Comparison of ENCODE assay signal across 1 cellular context in the genomic region with DNA sequence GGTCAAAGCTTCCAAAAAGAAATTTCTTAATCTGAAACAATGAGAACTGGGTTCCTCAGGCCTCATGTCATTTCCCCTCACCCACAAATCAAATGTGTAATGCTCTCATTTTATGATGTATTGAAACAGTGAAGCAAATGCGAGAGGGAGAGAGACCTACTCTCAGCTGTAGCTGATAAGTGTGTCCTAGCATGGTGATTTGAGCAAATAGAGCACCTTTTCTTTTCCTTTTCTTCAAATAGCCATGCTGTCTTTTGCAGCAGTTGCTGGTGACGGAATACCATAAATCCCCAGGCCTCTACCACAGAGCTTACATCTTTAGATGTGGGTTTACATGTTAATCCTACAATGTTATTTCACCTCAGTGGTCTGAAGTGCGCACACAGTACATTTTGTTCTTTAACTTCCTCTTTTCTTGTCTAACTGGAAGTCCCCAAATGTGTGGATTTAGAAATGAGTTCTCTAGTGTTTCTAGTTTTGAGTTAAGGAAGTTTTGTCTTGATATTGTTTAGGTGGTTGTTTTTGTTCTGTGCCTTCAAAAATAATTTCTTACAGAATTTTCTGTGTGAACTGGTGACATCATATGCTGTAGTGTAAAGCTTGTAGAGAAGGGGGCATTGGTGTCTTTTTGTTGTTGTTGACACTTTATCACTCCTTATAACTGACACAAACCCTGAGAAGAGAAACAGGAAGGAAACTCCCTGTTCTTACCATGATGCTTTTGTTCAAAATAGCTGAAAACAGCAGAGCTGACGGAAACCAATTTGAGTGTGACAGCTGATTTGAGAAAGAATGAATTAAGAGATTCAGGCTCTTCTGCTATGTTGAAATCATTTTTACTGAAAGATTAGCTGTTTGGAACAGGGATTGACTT.
TF ChIP-seq lines count a peak whose summit lies in the region.

No MANE protein-coding gene starts in this region.

TF ChIP-seq in K562, 482 proteins besides CTCF, POLR2A, EP300 and RAD21 (continued from another document and continues in another):
- TF ChIP-seq RFX1 (IDR thresholded peaks at IDR 0.05) = no peak
- no peak for TF ChIP-seq CBX1 (IDR thresholded peaks at IDR 0.05; ENCODE audit: low read depth)
- TF ChIP-seq DPF2 (IDR thresholded peaks at IDR 0.05) = peak; percentile 78
- no peak for TF ChIP-seq KDM1A (IDR thresholded peaks at IDR 0.05)
- TF ChIP-seq XRCC5 (IDR thresholded peaks at IDR 0.05; ENCODE audit: low read depth, low read length) = no peak
- TF ChIP-seq, protein P1, sequence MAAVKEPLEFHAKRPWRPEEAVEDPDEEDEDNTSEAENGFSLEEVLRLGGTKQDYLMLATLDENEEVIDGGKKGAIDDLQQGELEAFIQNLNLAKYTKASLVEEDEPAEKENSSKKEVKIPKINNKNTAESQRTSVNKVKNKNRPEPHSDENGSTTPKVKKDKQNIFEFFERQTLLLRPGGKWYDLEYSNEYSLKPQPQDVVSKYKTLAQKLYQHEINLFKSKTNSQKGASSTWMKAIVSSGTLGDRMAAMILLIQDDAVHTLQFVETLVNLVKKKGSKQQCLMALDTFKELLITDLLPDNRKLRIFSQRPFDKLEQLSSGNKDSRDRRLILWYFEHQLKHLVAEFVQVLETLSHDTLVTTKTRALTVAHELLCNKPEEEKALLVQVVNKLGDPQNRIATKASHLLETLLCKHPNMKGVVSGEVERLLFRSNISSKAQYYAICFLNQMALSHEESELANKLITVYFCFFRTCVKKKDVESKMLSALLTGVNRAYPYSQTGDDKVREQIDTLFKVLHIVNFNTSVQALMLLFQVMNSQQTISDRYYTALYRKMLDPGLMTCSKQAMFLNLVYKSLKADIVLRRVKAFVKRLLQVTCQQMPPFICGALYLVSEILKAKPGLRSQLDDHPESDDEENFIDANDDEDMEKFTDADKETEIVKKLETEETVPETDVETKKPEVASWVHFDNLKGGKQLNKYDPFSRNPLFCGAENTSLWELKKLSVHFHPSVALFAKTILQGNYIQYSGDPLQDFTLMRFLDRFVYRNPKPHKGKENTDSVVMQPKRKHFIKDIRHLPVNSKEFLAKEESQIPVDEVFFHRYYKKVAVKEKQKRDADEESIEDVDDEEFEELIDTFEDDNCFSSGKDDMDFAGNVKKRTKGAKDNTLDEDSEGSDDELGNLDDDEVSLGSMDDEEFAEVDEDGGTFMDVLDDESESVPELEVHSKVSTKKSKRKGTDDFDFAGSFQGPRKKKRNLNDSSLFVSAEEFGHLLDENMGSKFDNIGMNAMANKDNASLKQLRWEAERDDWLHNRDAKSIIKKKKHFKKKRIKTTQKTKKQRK (IDR thresholded peaks at IDR 0.05; ENCODE audit: borderline replicate concordance, low read depth, low read length) = no peak
- TF ChIP-seq YBX1 (IDR thresholded peaks at IDR 0.05) = no peak
- TF ChIP-seq, protein P2, sequence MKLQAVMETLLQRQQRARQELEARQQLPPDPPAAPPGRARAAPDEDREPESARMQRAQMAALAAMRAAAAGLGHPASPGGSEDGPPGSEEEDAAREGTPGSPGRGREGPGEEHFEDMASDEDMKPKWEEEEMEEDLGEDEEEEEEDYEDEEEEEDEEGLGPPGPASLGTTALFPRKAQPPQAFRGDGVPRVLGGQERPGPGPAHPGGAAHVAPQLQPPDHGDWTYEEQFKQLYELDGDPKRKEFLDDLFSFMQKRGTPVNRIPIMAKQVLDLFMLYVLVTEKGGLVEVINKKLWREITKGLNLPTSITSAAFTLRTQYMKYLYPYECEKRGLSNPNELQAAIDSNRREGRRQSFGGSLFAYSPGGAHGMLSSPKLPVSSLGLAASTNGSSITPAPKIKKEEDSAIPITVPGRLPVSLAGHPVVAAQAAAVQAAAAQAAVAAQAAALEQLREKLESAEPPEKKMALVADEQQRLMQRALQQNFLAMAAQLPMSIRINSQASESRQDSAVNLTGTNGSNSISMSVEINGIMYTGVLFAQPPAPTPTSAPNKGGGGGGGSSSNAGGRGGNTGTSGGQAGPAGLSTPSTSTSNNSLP (IDR thresholded peaks at IDR 0.05; ENCODE audit: borderline replicate concordance, low read depth, low read length) = no peak
- no peak for TF ChIP-seq PHF20 (IDR thresholded peaks at IDR 0.05; ENCODE audit: partially characterized antibody)
- TF ChIP-seq TBL1XR1 (IDR thresholded peaks at IDR 0.05; ENCODE audit: low read length in 2 of 2) = peak in 1 of 2 experiments; percentile 23; a peak in 2 of 4 replicates
- TF ChIP-seq, protein P3, sequence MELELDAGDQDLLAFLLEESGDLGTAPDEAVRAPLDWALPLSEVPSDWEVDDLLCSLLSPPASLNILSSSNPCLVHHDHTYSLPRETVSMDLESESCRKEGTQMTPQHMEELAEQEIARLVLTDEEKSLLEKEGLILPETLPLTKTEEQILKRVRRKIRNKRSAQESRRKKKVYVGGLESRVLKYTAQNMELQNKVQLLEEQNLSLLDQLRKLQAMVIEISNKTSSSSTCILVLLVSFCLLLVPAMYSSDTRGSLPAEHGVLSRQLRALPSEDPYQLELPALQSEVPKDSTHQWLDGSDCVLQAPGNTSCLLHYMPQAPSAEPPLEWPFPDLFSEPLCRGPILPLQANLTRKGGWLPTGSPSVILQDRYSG (tag; conservative IDR thresholded peaks at IDR 0.05; ENCODE audit: low read depth) = 0 out of 2 replicates have a peak, but pooled peaks have one; percentile 74
- TF ChIP-seq MAFG (tag; conservative IDR thresholded peaks at IDR 0.05) = no peak
- TF ChIP-seq MTA2 (IDR thresholded peaks at IDR 0.05; ENCODE audit: low read depth) = 0 out of 2 replicates have a peak, but pooled peaks have one; percentile 4
- TF ChIP-seq MCM5 (IDR thresholded peaks at IDR 0.05; ENCODE audit: low read depth) = no peak
- no peak for TF ChIP-seq SREBF1 (IDR thresholded peaks at IDR 0.05; ENCODE audit: borderline replicate concordance, low read depth, low read length)
- no peak for TF ChIP-seq HDGF (IDR thresholded peaks at IDR 0.05)
- peak; percentile 19; the same call in 1 of the 2 replicates for TF ChIP-seq TAF7 (tag; IDR thresholded peaks at IDR 0.05)
- TF ChIP-seq JUND (IDR thresholded peaks at IDR 0.05; ENCODE audit: borderline replicate concordance, low read depth, low read length) = no peak
- peak; percentile 24 for TF ChIP-seq JUND (tag; IDR thresholded peaks at IDR 0.05; ENCODE audit: borderline replicate concordance, low read depth, low read length)
- TF ChIP-seq ZNF407 (IDR thresholded peaks at IDR 0.05; ENCODE audit: low read depth) = no peak
- TF ChIP-seq ELF4 (CRISPR knock-in tag; IDR thresholded peaks at IDR 0.05) = peak; percentile 74; the same call in 1 of the 2 replicates
- no peak for TF ChIP-seq E2F3 (CRISPR knock-in tag; IDR thresholded peaks at IDR 0.05)
- TF ChIP-seq ZZZ3 (IDR thresholded peaks at IDR 0.05) = no peak
- TF ChIP-seq PCBP1 (IDR thresholded peaks at IDR 0.05; ENCODE audit: low read depth, low read length, poor library complexity, severe bottlenecking) = no peak
- TF ChIP-seq PRDM10 (IDR thresholded peaks at IDR 0.05; ENCODE audit: partially characterized antibody) = peak; percentile 13
- peak; percentile 69; the same call in 1 of the 2 replicates for TF ChIP-seq SOX6 (IDR thresholded peaks at IDR 0.05)
- no peak for TF ChIP-seq DDX20 (tag; IDR thresholded peaks at IDR 0.05; ENCODE audit: low read depth)
- TF ChIP-seq HNRNPUL1 (IDR thresholded peaks at IDR 0.05; ENCODE audit: low read length) = no peak
- TF ChIP-seq ZNF778 (CRISPR knock-in tag; IDR thresholded peaks at IDR 0.05) = no peak
- no peak for TF ChIP-seq ZBTB49 (CRISPR knock-in tag; IDR thresholded peaks at IDR 0.05; ENCODE audit: borderline replicate concordance)
- no peak for TF ChIP-seq YY1 (IDR thresholded peaks at IDR 0.05; ENCODE audit: borderline replicate concordance in 1 of 3, control insufficient read depth in 1 of 3, extremely low read depth in 1 of 3, insufficient read depth in 3 of 3, insufficient read length in 1 of 3, insufficient replicate concordance in 2 of 3, low read depth in 1 of 3, low read length in 2 of 3)
- TF ChIP-seq TCF7 (IDR thresholded peaks at IDR 0.05; ENCODE audit: borderline replicate concordance) = peak; percentile 87; the same call in 1 of the 2 replicates
- TF ChIP-seq RBFOX2 (IDR thresholded peaks at IDR 0.05; ENCODE audit: low read depth, low read length) = no peak
- TF ChIP-seq STAG1 (CRISPR knock-in tag; IDR thresholded peaks at IDR 0.05; ENCODE audit: borderline replicate concordance) = no peak
- no peak for TF ChIP-seq ZNF551 (CRISPR knock-in tag; IDR thresholded peaks at IDR 0.05)
